24 cellular contexts compared by ENCODE assay signal in genomic region chr14:20658246-20658645, GRCh38. TPM values are rescaled to one million over a fixed set of nuclear protein-coding genes. Genes with fewer than 3 reads are reported as not detected.
A peak's percentile ranks its signal among the peaks of the same experiment; 100 is the strongest.
DNase-seq lines count a peak whose midpoint lies in the region; ATAC-seq and TF ChIP-seq lines count a peak whose summit lies in the region.
"Had no signal": no experiment of that assay in that cellular context is flagged by ENCODE, and none has a peak within 500 bp of the region (broad histone marks: within the 10 kb centered on the region; RNA-seq: fewer than 3 reads in every experiment).

No MANE protein-coding gene starts in this region.

- TF ChIP-seq CTCF in right atrium auricular region (IDR thresholded peaks at IDR 0.05) = no peak
- TF ChIP-seq CTCF in PC-9 (conservative IDR thresholded peaks at IDR 0.05) = no peak
- no peak for TF ChIP-seq CTCF in spleen (IDR thresholded peaks at IDR 0.05 in 8 of 11, conservative IDR thresholded peaks at IDR 0.05 in 3 of 11)
- no peak for TF ChIP-seq CTCF in dorsolateral prefrontal cortex (IDR thresholded peaks at IDR 0.05 in 54 of 56, conservative IDR thresholded peaks at IDR 0.05 in 2 of 56; ENCODE audit: low read depth in 1 of 56, partially characterized antibody in 56 of 56)

- CTCF ChIA-PET in PC-9 (lab: Charles Lee) = no interaction called here

- peak overlapping the region; percentile 31; the same call in 1 of the 2 replicates for H3K4me2 ChIP-seq in PC-9

- ATAC-seq in GM18907 (IDR thresholded peaks at IDR 0.05; ENCODE audit: unreplicated experiment) = no peak

- peaks cover 8 to 13% of the 10 kb centered on the region in 2 donors for H3K27me3 ChIP-seq in right atrium auricular region
- H3K27me3 ChIP-seq in PC-9 (ENCODE audit: insufficient read depth, low read depth) = no peaks in the 10 kb centered on the region
- H3K27me3 ChIP-seq in iPS-15b (ENCODE audit: control insufficient read depth, insufficient read depth, low read length) = peaks cover 44% of the 10 kb centered on the region
- peaks cover 0 to 90% (median 52%) of the 10 kb centered on the region in 7 donors for H3K27me3 ChIP-seq in spleen (replicated peaks in 1 of 7)
- peaks cover 0 to 96% (median 71%) of the 10 kb centered on the region in 45 donors for H3K27me3 ChIP-seq in dorsolateral prefrontal cortex

- no peak for TF ChIP-seq POLR2A in spleen (IDR thresholded peaks at IDR 0.05)

- H3K4me1 ChIP-seq in right atrium auricular region (peaks cover 0 to 5% of the 10 kb centered on the region in 2 donors), PC-9 (replicated peaks; ENCODE audit: insufficient read depth) (no peaks in the 10 kb centered on the region; the same call in 1 of the 2 replicates), iPS-15b (ENCODE audit: control insufficient read depth, insufficient read depth, low read length) (peaks cover 2% of the 10 kb centered on the region), spleen (peaks cover 0 to 28% (median 7%) of the 10 kb centered on the region in 6 donors)

- no peaks in the 10 kb centered on the region for H3K79me2 ChIP-seq in PC-9 (ENCODE audit: low read depth)

- H3K36me3 ChIP-seq in right atrium auricular region (no peaks in the 10 kb centered on the region), PC-9 (ENCODE audit: low read depth) (no peaks in the 10 kb centered on the region), iPS-15b (ENCODE audit: control insufficient read depth, insufficient read depth, low read length) (no peaks in the 10 kb centered on the region), spleen (no peaks in the 10 kb centered on the region)

- H4K20me1 ChIP-seq in PC-9 (ENCODE audit: insufficient read depth) = no peaks in the 10 kb centered on the region

- H3K9me3 ChIP-seq in right atrium auricular region (no peaks in the 10 kb centered on the region), PC-9 (ENCODE audit: insufficient read depth, low read depth) (no peaks in the 10 kb centered on the region), iPS-15b (ENCODE audit: control insufficient read depth, insufficient read depth, low read length) (no peaks in the 10 kb centered on the region), spleen (no peaks in the 10 kb centered on the region)

- no peak overlapping the region for H2AFZ ChIP-seq in PC-9

- POLR2A ChIA-PET in PC-9 (lab: Charles Lee; ENCODE audit: unreplicated experiment) = no interaction called here

- H3K27ac ChIP-seq in right atrium auricular region (no peak overlapping the region), PC-9 (no peak overlapping the region), spleen (no peak overlapping the region), dorsolateral prefrontal cortex (no peak overlapping the region)
- H3K27ac ChIP-seq: RWPE1, SK-N-MC had no signal

- intact Hi-C loops in cardiac septum (cut with DNase I) (no loop called here), PC-9 (cut with micrococcal nuclease; ENCODE audit: unreplicated experiment) (no loop called here), spleen (cut with DNase I; ENCODE audit: low total_unique reads) (no loop called here), dorsolateral prefrontal cortex (cut with DNase I) (no loop called here)

- BruUV-seq in PC-9 (replicated peaks; lab: Mats Ljungman, UMichigan) = no TSS peak

- H3K4me3 ChIP-seq in right atrium auricular region (no peak overlapping the region), PC-9 (no peak overlapping the region), iPS-15b (ENCODE audit: low read depth, low read length) (peak overlapping the region; percentile 64), spleen (no peak overlapping the region), dorsolateral prefrontal cortex (no peak overlapping the region)
- H3K4me3 ChIP-seq: SK-N-MC had no signal

- WGBS in spleen, 5 donors = 41 to 58% (median 49%) methylated on average over 3 of the region's 3 CpGs

- no peaks in the 10 kb centered on the region for H3F3A ChIP-seq in PC-9 (ENCODE audit: insufficient read depth, low read depth)

- DNase-seq in right atrium auricular region (ENCODE audit: low spot score) (peak; percentile 13), cardiac septum (ENCODE audit: low spot score) (no peak), PC-9 (no peak), spleen (peak; percentile 45), dorsolateral prefrontal cortex (no peak), A172 (ENCODE audit: low spot score) (no peak)
- DNase-seq: DMS53, GDM1, HCEC 1CT, NCI-H1092, NCI-H1436, NCI-H187 treated with DMSO at 0.1 percent for 48 hours, NCI-H2107, SHP77 treated with DMSO at 0.1 percent for 48 hours had no signal

- no peaks in the 10 kb centered on the region for H3K9me2 ChIP-seq in PC-9 (ENCODE audit: insufficient read depth)

- no peak overlapping the region for H3K9ac ChIP-seq in iPS-15b (ENCODE audit: low read depth, low read length)

RNA-seq across cellular contexts. Expression of gene OR6S1, which starts 16.8 kb away (rescaled TPM):
- total RNA-seq in right atrium auricular region = not detected
- not detected for total RNA-seq in cardiac septum
- total RNA-seq in PC-9 (2021) = not detected in 2 replicates
- total RNA-seq in spleen = under 1 TPM in 2 of 7 donors, not detected in 5; 0.27 to 0.77 TPM
- under 1 TPM in 1 of 3 donors, not detected in 2; 0.10 TPM for polyA plus RNA-seq in spleen
- total RNA-seq in dorsolateral prefrontal cortex = not detected
- total RNA-seq in A172 (2014; rRNA removed; shearing (Covaris generic)) = not detected in 2 replicates
- total RNA-seq: B cell, HepG2, K562, LHCN-M2, NCI-H460 had no signal
- polyA plus RNA-seq: CD14-positive monocyte, K562 had no signal

RNA-seq across cellular contexts. Expression of gene RNASE4, which starts 26.1 kb away (rescaled TPM):
- 10 to 100 TPM; 19.5 to 44.4 TPM for total RNA-seq in right atrium auricular region
- total RNA-seq in cardiac septum = 5.6 TPM
- 2.0 and 4.0 TPM in 2 replicates for total RNA-seq in PC-9 (2021)
- 10 to 100 TPM in 3 of 7 donors, 1 to 10 TPM in 3, under 1 TPM in 1; 0.89 to 19.9 (median 9.8) TPM for total RNA-seq in spleen
- 10 to 100 TPM in 1 of 3 donors, 1 to 10 TPM in 2; 7.6 to 15.6 (median 8.4) TPM for polyA plus RNA-seq in spleen
- 10 to 100 TPM in 2 of 120 experiments, 1 to 10 TPM in 111, under 1 TPM in 7; 0.41 to 12.0 (median 3.1) TPM for total RNA-seq in dorsolateral prefrontal cortex
- total RNA-seq in A172 (2014; rRNA removed; shearing (Covaris generic)) = 0.91 and 1.1 TPM in 2 replicates

RNA-seq across cellular contexts. Expression of gene ANG, which starts 30.3 kb away (rescaled TPM):
- total RNA-seq in right atrium auricular region (10 to 100 TPM in 1 of 2 donors, 1 to 10 TPM in 1; 4.4 to 14.5 TPM), cardiac septum (2.7 TPM), PC-9 (2021) (4.4 and 5.7 TPM in 2 replicates), spleen (10 to 100 TPM in 1 of 7 donors, 1 to 10 TPM in 6; 1.6 to 10.2 (median 4.8) TPM), dorsolateral prefrontal cortex (1 to 10 TPM in 98 of 120 experiments, under 1 TPM in 15, not detected in 7; 0.63 to 9.5 (median 1.9) TPM)
- 1 to 10 TPM; 3.1 to 7.2 (median 3.9) TPM for polyA plus RNA-seq in spleen
- 0.07 and 0.17 TPM in 2 replicates for total RNA-seq in A172 (2014; rRNA removed; shearing (Covaris generic))

Comparison
In these comparisons a context has a peak if more than half of its experiments do, and no peak if none do; other contexts are left out.
1. DNase-seq: peak in right atrium auricular region (single experiment) and spleen (single experiment); none in cardiac septum (single experiment), PC-9 (0 of 2), dorsolateral prefrontal cortex (0 of 10) and A172 (single experiment).